30 cellular contexts compared by ENCODE assay signal in genomic region chr2:55948176-55948921, GRCh38. TPM values are rescaled to one million over a fixed set of nuclear protein-coding genes. Genes with fewer than 3 reads are reported as not detected.
DNase-seq lines count a peak whose midpoint lies in the region; ATAC-seq, FAIRE-seq and TF ChIP-seq lines count a peak whose summit lies in the region.
"Had no signal": no experiment of that assay in that cellular context is flagged by ENCODE, and none has a peak within 500 bp of the region (broad histone marks: within the 10 kb centered on the region; RNA-seq: fewer than 3 reads in every experiment).

No MANE protein-coding gene starts in this region.

- no peak for TF ChIP-seq EP300 in SK-N-SH (IDR thresholded peaks at IDR 0.05; ENCODE audit: borderline replicate concordance in 1 of 2, low read depth in 1 of 2, low read length in 1 of 2)

- no TSS peak for BruUV-seq in endothelial cell of umbilical vein (replicated peaks; lab: Mats Ljungman, UMichigan)

- no peak overlapping the region for H3K9ac ChIP-seq in SK-N-SH
- no peak overlapping the region for H3K9ac ChIP-seq in endothelial cell of umbilical vein (replicated peaks; ENCODE audit: extremely low read depth, insufficient read depth, low read length)

- no peaks in the 10 kb centered on the region for H3F3A ChIP-seq in SK-N-SH (replicated peaks; ENCODE audit: insufficient read depth)

- H3K9me3 ChIP-seq in SK-N-SH, result peaks cover 2% of the 10 kb centered on the region; the same call in 1 of the 2 replicates
- no peaks in the 10 kb centered on the region for H3K9me3 ChIP-seq in endothelial cell of umbilical vein (replicated peaks; ENCODE audit: control insufficient read depth, insufficient read depth, low read length)
- H3K9me3 ChIP-seq: breast epithelium, spleen, upper lobe of left lung had no signal

- H3K9me1 ChIP-seq in endothelial cell of umbilical vein (replicated peaks; ENCODE audit: control insufficient read depth, extremely low read depth, insufficient read depth, low read length), result no peaks in the 10 kb centered on the region

- TF ChIP-seq RAD21 in SK-N-SH (IDR thresholded peaks at IDR 0.05; ENCODE audit: low read length), result no peak

- H3K4me2 ChIP-seq in SK-N-SH (no peak overlapping the region), endothelial cell of umbilical vein (ENCODE audit: insufficient read depth, low read length) (no peak overlapping the region)

- intact Hi-C loops in endothelial cell of umbilical vein (cut with micrococcal nuclease), result no loop called here

- H3K27ac ChIP-seq in SK-N-SH (ENCODE audit: low read depth in 2 of 2, low read length in 1 of 2) (no peak overlapping the region), endothelial cell of umbilical vein (ENCODE audit: insufficient read depth, low read depth, low read length) (no peak overlapping the region)
- H3K27ac ChIP-seq: 22Rv1, breast epithelium, upper lobe of left lung, WERI-Rb-1 had no signal

- H3K36me3 ChIP-seq in SK-N-SH (replicated peaks in 1 of 2; ENCODE audit: control insufficient read depth in 1 of 2, insufficient read depth in 2 of 2, low read length in 1 of 2) (peaks cover 0 to 3% of the 10 kb centered on the region in 2 experiments), endothelial cell of umbilical vein (ENCODE audit: control insufficient read depth in 2 of 2, extremely low read depth in 1 of 2, insufficient read depth in 2 of 2, low read length in 2 of 2) (no peaks in the 10 kb centered on the region)
- H3K36me3 ChIP-seq: breast epithelium, spleen, upper lobe of left lung, WERI-Rb-1 had no signal

- POLR2A ChIA-PET in SK-N-SH (lab: Yijun Ruan, JAX), result no interaction called here
- POLR2A ChIA-PET in endothelial cell of umbilical vein (lab: Charles Lee), result interaction anchor here (0.6 to 0.8 kb wide), 3 partner anchors 13 to 43 kb away, joined by 3 to 9 read pairs (median 5); no protein-coding TSS in a partner anchor

- ATAC-seq in SK-N-SH treated with all-trans-retinoic acid at 6 μM for 48 hours, result no peak
- ATAC-seq: esophagus mucosa; left lobe of liver; stimulated activated effector memory CD8-positive, alpha-beta T cell treated with anti-CD3 and anti-CD28 coated beads, Interleukin-12 subunit alpha, Interleukin-12 subunit beta, amount 100 ng/mL, for 72 hours had no signal

- no peaks in the 10 kb centered on the region for H3K27me3 ChIP-seq in SK-N-SH (ENCODE audit: insufficient read depth)
- H3K27me3 ChIP-seq in endothelial cell of umbilical vein (ENCODE audit: control insufficient read depth in 2 of 2, insufficient read depth in 2 of 2, low read length in 2 of 2), result no peaks in the 10 kb centered on the region
- H3K27me3 ChIP-seq: breast epithelium, spleen, upper lobe of left lung had no signal

- DNase-seq in SK-N-SH, result no peak
- peak; percentile 62 for DNase-seq in endothelial cell of umbilical vein (ENCODE audit: low read depth, low spot score)
- peak; percentile 63 for DNase-seq in iris pigment epithelial cell (ENCODE audit: low read depth)
- no peak for DNase-seq in 8988T
- no peak for DNase-seq in activated CD4-positive, CD25-positive, alpha-beta regulatory T cell (lab: John Stamatoyannopoulos, UW)
- DNase-seq in COLO668 (lab: John Stamatoyannopoulos, UW; ENCODE audit: unreplicated experiment), result no peak
- no peak for DNase-seq in D341Med (ENCODE audit: low spot score)
- DNase-seq: activated CD4-positive, alpha-beta T cell treated with anti-CD3 and anti-CD28 coated beads, Interleukin-2, amount 10 ng/mL, durations not matched to agents 24 days and 14 days; activated T-cell treated with anti-CD3 and anti-CD28 coated beads, Interleukin-2, amount 50 U/mL, for 48 hours; cortex of kidney; hippocampal formation; KBM-7; naive B cell; NCI-H1436; NCI-H2081 treated with DMSO at 0.1 percent for 48 hours; NCI-H446; NCI-H774; nucleus accumbens; spleen; stimulated activated CD4-positive, alpha-beta T cell treated with anti-CD3 and anti-CD28 coated beads, Interleukin-4, amount 100 ng/mL, for 24 hours; upper lobe of left lung; WERI-Rb-1 had no signal

- H4K20me1 ChIP-seq in SK-N-SH (ENCODE audit: insufficient read depth) (no peaks in the 10 kb centered on the region), endothelial cell of umbilical vein (replicated peaks; ENCODE audit: control insufficient read depth, extremely low read depth, insufficient read depth, low read length) (no peaks in the 10 kb centered on the region)

- no peak for FAIRE-seq in endothelial cell of umbilical vein (lab: Jason Lieb, UNC)
- FAIRE-seq: D721Med, HTR-8/SVneo had no signal

- no peak for TF ChIP-seq CTCF in SK-N-SH (IDR thresholded peaks at IDR 0.05)
- TF ChIP-seq CTCF in endothelial cell of umbilical vein (IDR thresholded peaks at IDR 0.05; ENCODE audit: extremely low read depth in 1 of 2, insufficient read depth in 1 of 2, low read depth in 1 of 2, low read length in 2 of 2), result no peak

- dilution Hi-C loops in endothelial cell of umbilical vein (cut with MboI; ENCODE audit: extremely low pct_ligation_motif_present, low sequenced_read_pairs), result no loop called here

- TF ChIP-seq POLR2A in endothelial cell of umbilical vein (IDR thresholded peaks at IDR 0.05; ENCODE audit: low read depth, low read length), result no peak

- H3K4me3 ChIP-seq in SK-N-SH (ENCODE audit: low read depth in 2 of 2, low read length in 1 of 2) (no peak overlapping the region), endothelial cell of umbilical vein (replicated peaks in 1 of 3; ENCODE audit: insufficient read depth in 1 of 3, low read depth in 1 of 3, low read length in 3 of 3) (no peak overlapping the region)
- H3K4me3 ChIP-seq: breast epithelium, spleen, upper lobe of left lung had no signal

- CTCF ChIA-PET in SK-N-SH (lab: Yijun Ruan, JAX), result interaction anchor here (1.2 to 2.3 kb wide), 2 partner anchors 13 to 15 kb away, joined by 6 to 10 read pairs; no protein-coding TSS in a partner anchor
- CTCF ChIA-PET in endothelial cell of umbilical vein (lab: Charles Lee), result interaction anchor here (1.0 to 1.8 kb wide), 8 partner anchors 11 to 177 kb away, joined by 3 to 8 read pairs (median 4); no protein-coding TSS in a partner anchor

- H2AFZ ChIP-seq in SK-N-SH (ENCODE audit: low read depth) (peak overlapping the region; percentile 34; the same call in 1 of the 2 replicates), endothelial cell of umbilical vein (ENCODE audit: low read depth, low read length) (no peak overlapping the region)

- no peaks in the 10 kb centered on the region for H3K9me2 ChIP-seq in SK-N-SH

- no peaks in the 10 kb centered on the region for H3K4me1 ChIP-seq in SK-N-SH (ENCODE audit: control insufficient read depth in 1 of 2, insufficient read depth in 2 of 2, low read depth in 1 of 2, low read length in 1 of 2)
- no peaks in the 10 kb centered on the region for H3K4me1 ChIP-seq in endothelial cell of umbilical vein (ENCODE audit: control insufficient read depth, extremely low read depth, insufficient read depth, low read length)
- H3K4me1 ChIP-seq: breast epithelium, spleen, upper lobe of left lung had no signal

- H3K79me2 ChIP-seq in SK-N-SH (ENCODE audit: insufficient read depth) (no peaks in the 10 kb centered on the region), endothelial cell of umbilical vein (ENCODE audit: control insufficient read depth, insufficient read depth, low read length) (no peaks in the 10 kb centered on the region)

TF ChIP-seq in SK-N-SH, 30 proteins besides CTCF, POLR2A, EP300 and RAD21 (continues in another document):
- TF ChIP-seq PBX3 (IDR thresholded peaks at IDR 0.05), result no peak

TF ChIP-seq in SK-N-SH treated with all-trans-retinoic acid at 6 μM for 48 hours, 23 proteins besides CTCF, POLR2A, EP300 and RAD21:
- TF ChIP-seq ARNTL (CRISPR knock-in tag; IDR thresholded peaks at IDR 0.05; ENCODE audit: borderline replicate concordance, low read depth), result no peak

TF ChIP-seq in endothelial cell of umbilical vein, 7 proteins besides CTCF, POLR2A, EP300 and RAD21:
- TF ChIP-seq JUN (IDR thresholded peaks at IDR 0.05; ENCODE audit: borderline replicate concordance, insufficient read depth, insufficient read length, low read depth) (no peak), EZH2 (IDR thresholded peaks at IDR 0.05; ENCODE audit: borderline replicate concordance, low read depth, low read length, severe bottlenecking) (no peak), FOS (IDR thresholded peaks at IDR 0.05; ENCODE audit: borderline replicate concordance, insufficient read depth, low read length) (no peak), GATA2 (IDR thresholded peaks at IDR 0.05; ENCODE audit: insufficient read depth, insufficient read length, low read depth, low read length) (no peak), MYC (IDR thresholded peaks at IDR 0.05; ENCODE audit: low read depth, low read length) (no peak), MAX (IDR thresholded peaks at IDR 0.05; ENCODE audit: insufficient read depth, insufficient read length) (no peak)
TF ChIP-seq in endothelial cell of umbilical vein: peak in this region for 0.

RNA-seq across cellular contexts. Expression of gene EFEMP1, which starts 24.8 kb away (rescaled TPM):
- polyA plus RNA-seq in SK-N-SH (2012; rRNA removed) (1,015 and 1,290 TPM in 2 replicates), endothelial cell of umbilical vein (10,356 and 11,813 TPM in 2 replicates)
- 876 and 1,005 TPM in 2 replicates for polyA plus RNA-seq in SK-N-SH (2012; cell fraction: cytosol; rRNA removed)
- polyA plus RNA-seq in SK-N-SH (2012; cell fraction: nucleus; rRNA removed), result 870 and 1,070 TPM in 2 replicates
- 2,354 and 2,981 TPM in 2 replicates for total RNA-seq in endothelial cell of umbilical vein
- polyA plus RNA-seq in endothelial cell of umbilical vein (2011; cell fraction: cytosol; rRNA removed), result 7,787 and 8,501 TPM in 2 replicates
- polyA plus RNA-seq in endothelial cell of umbilical vein (2011; cell fraction: nucleus; rRNA removed), result 6,181 and 7,713 TPM in 2 replicates
- polyA plus RNA-seq in endothelial cell of umbilical vein (2012), result 2,631 and 3,819 TPM in 2 replicates
- polyA minus RNA-seq in endothelial cell of umbilical vein, result 9,211 and 9,669 TPM in 2 replicates
- 38.8 TPM for polyA minus RNA-seq in endothelial cell of umbilical vein (2011; cell fraction: cytosol; rRNA and poly(A)+ RNA removed)
- 5,639 and 5,640 TPM in 2 replicates for polyA minus RNA-seq in endothelial cell of umbilical vein (2011; cell fraction: nucleus; rRNA and poly(A)+ RNA removed)
- total RNA-seq: activated CD4-positive, alpha-beta T cell treated with anti-CD3 and anti-CD28 coated beads, Interleukin-2, amount 10 ng/mL, durations not matched to agents 24 days and 14 days had no signal

Comparison
In these comparisons a context has a peak if more than half of its experiments do, and no peak if none do; other contexts are left out.
1. DNase-seq: peak in endothelial cell of umbilical vein (single experiment) and iris pigment epithelial cell (single experiment); none in SK-N-SH (single experiment), 8988T (single experiment), activated CD4-positive, CD25-positive, alpha-beta regulatory T cell (0 of 4), COLO668 (single experiment) and D341Med (single experiment).